In genomic region chr7:26046150-26046549, GRCh38 we compare ENCODE assay signal across 1 cellular context.
TF ChIP-seq lines count a peak whose summit lies in the region.

No MANE protein-coding gene starts in this region.

TF ChIP-seq in HepG2, 621 proteins besides CTCF, POLR2A, EP300 and RAD21 (continued from another document):
- no peak for TF ChIP-seq NFAT5 (CRISPR knock-in tag; IDR thresholded peaks at IDR 0.05)
- TF ChIP-seq TCF7 (IDR thresholded peaks at IDR 0.05; ENCODE audit: low read depth), result no peak
- TF ChIP-seq MTA3 (CRISPR knock-in tag; IDR thresholded peaks at IDR 0.05), result no peak
- no peak for TF ChIP-seq ZFP1 (CRISPR knock-in tag; IDR thresholded peaks at IDR 0.05)
- TF ChIP-seq CHD4 (IDR thresholded peaks at IDR 0.05; ENCODE audit: borderline replicate concordance, low read length), result no peak
- TF ChIP-seq MZF1 (CRISPR knock-in tag; IDR thresholded peaks at IDR 0.05; ENCODE audit: borderline replicate concordance), result no peak
- TF ChIP-seq SPEN (CRISPR knock-in tag; IDR thresholded peaks at IDR 0.05; ENCODE audit: low read depth), result no peak
TF ChIP-seq in HepG2: peak in this region for 0.
